ENCODE assay signal across 33 cellular contexts in genomic region chr10:31587691-31588090, GRCh38.
"Had no signal": no experiment of that assay in that cellular context is flagged by ENCODE, and none has a peak within 500 bp of the region (broad histone marks: within the 10 kb centered on the region; RNA-seq: fewer than 3 reads in every experiment).

No MANE protein-coding gene starts in this region.

- ATAC-seq: activated CD8-positive, alpha-beta T cell treated with anti-CD3 and anti-CD28 coated beads for 36 hours; activated T-cell treated with anti-CD3 and anti-CD28 coated beads, Interleukin-2, amount 50 U/mL, for 72 hours; activated T-helper 17 cell treated with anti-CD3 and anti-CD28 coated beads, Interleukin-2, amount 50 U/mL, for 72 hours; body of pancreas had no signal

- H3K27ac ChIP-seq: breast epithelium, KMS-11, PC-9, RWPE1, SJCRH30, SK-N-MC had no signal

- H3K9me3 ChIP-seq: body of pancreas had no signal

- FAIRE-seq: astrocyte, RCC 7860, TTC549 had no signal

- DNase-seq: activated CD4-positive, alpha-beta T cell treated with anti-CD3 and anti-CD28 coated beads, Interleukin-2, amount 10 ng/mL, durations not matched to agents 24 days and 14 days; activated CD4-positive, alpha-beta T cell treated with anti-CD3 and anti-CD28 coated beads, Interleukin-2, amount 50 U/mL, for 4 hours; activated effector memory CD4-positive, alpha-beta T cell treated with anti-CD3 and anti-CD28 coated beads, Interleukin-2, amount 50 U/mL, for 16 hours; activated naive CD4-positive, alpha-beta T cell; activated naive CD4-positive, alpha-beta T cell treated with anti-CD3 and anti-CD28 coated beads, Interleukin-2, amount 50 U/mL, for 16 hours; activated T-cell treated with anti-CD3 and anti-CD28 coated beads, Interleukin-2, amount 50 U/mL, for 1 hour; activated T-cell treated with anti-CD3 and anti-CD28 coated beads, Interleukin-2, amount 50 U/mL, for 72 hours; body of pancreas; central memory CD4-positive, alpha-beta T cell; MM.1S; MV-4-11; NCI-H1092; NCI-H1436 treated with DMSO at 0.1 percent for 48 hours; NCI-H1694 treated with DMSO at 0.1 percent for 48 hours; NCI-H2029; NCI-H510A; NCI-H526; NCI-H748 treated with DMSO at 0.1 percent for 48 hours; NK-92 treated with Interleukin-12 subunit alpha and Interleukin-12 subunit beta, amount 100 ng/mL, for 24 hours; PC-9; SHP77; SJCRH30; T1000 had no signal

- H3K9ac ChIP-seq: KMS-11 had no signal

- H3K4me2 ChIP-seq: KMS-11, PC-9 had no signal

- H3K4me1 ChIP-seq: body of pancreas, breast epithelium had no signal

- H3K4me3 ChIP-seq: adrenal gland, body of pancreas, breast epithelium, PC-9, SJCRH30, SK-N-MC had no signal

- H3K36me3 ChIP-seq: adrenal gland, breast epithelium, SJCRH30 had no signal

- H3K27me3 ChIP-seq: adrenal gland, body of pancreas, breast epithelium, SJCRH30 had no signal

- H2AFZ ChIP-seq: PC-9 had no signal
